13 cellular contexts compared by ENCODE assay signal in the genomic region with DNA sequence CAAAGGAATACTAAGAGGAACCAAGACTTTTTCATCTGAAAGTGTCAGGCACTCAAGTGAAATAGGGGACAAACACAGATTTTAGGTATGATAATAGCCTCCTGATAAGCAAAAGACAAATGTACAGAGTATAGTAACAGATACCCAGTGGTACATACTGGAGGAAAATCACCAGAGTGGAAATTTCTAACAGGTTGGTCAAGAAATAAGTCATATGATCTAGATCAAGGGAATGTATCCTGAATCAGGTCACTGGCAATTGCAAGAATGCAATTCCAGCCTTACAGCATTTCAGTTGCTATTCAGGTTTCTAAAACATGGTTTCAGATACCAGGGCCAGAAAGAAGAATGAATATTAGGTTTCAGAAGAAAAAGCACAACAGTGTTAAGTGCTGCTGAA.
DNase-seq lines count a peak whose midpoint lies in the region; ATAC-seq lines count a peak whose summit lies in the region.
"Had no signal": no experiment of that assay in that cellular context is flagged by ENCODE, and none has a peak within 500 bp of the region (broad histone marks: within the 10 kb centered on the region; RNA-seq: fewer than 3 reads in every experiment).

No MANE protein-coding gene starts in this region.

- no peaks in the 10 kb centered on the region for H3K27me3 ChIP-seq in adipocyte (replicated peaks; ENCODE audit: control insufficient read depth, insufficient read depth, low read length)
- no peaks in the 10 kb centered on the region for H3K27me3 ChIP-seq in trophoblast cell (ENCODE audit: insufficient read depth, low read length)

- no peaks in the 10 kb centered on the region for H3K79me2 ChIP-seq in trophoblast cell (ENCODE audit: control insufficient read depth, insufficient read depth, low read length, poor library complexity)

- ATAC-seq in GM19351 (IDR thresholded peaks at IDR 0.05; ENCODE audit: unreplicated experiment) (no peak), HG03565 (IDR thresholded peaks at IDR 0.05; ENCODE audit: unreplicated experiment) (no peak)

- no peak overlapping the region for H3K27ac ChIP-seq in trophoblast cell (ENCODE audit: low read depth, low read length)

- DNase-seq in adipocyte (ENCODE audit: low read depth), result peak; percentile 16
- DNase-seq in kidney tubule cell (ENCODE audit: low spot score), result peak; percentile 24
- DNase-seq in trophoblast cell, result peak; percentile 44 to 87
- DNase-seq in DMS79 treated with DMSO at 0.1 percent for 48 hours (lab: John Stamatoyannopoulos, UW), result no peak
- no peak for DNase-seq in NCI-H2227 treated with DMSO at 0.1 percent for 48 hours (lab: John Stamatoyannopoulos, UW)
- DNase-seq: C1 segment of cervical spinal cord; Calu3; CD4-positive, alpha-beta T cell; DMS 273 treated with DMSO at 0.1 percent for 48 hours; HCEC 1CT; HFFc6 had no signal

- no peak overlapping the region for H3K18ac ChIP-seq in trophoblast cell (ENCODE audit: low read length)

- H3K14ac ChIP-seq in trophoblast cell (ENCODE audit: low read length), result no peak overlapping the region

- no peaks in the 10 kb centered on the region for H3K79me1 ChIP-seq in trophoblast cell (ENCODE audit: low read length)

- H3K9ac ChIP-seq in adipocyte (ENCODE audit: low read length) (no peak overlapping the region), trophoblast cell (ENCODE audit: low read length) (no peak overlapping the region)

- H3K4ac ChIP-seq in trophoblast cell (ENCODE audit: low read depth, low read length), result no peak overlapping the region

- no peak overlapping the region for H4K8ac ChIP-seq in trophoblast cell (ENCODE audit: low read depth, low read length)

- H2AFZ ChIP-seq in trophoblast cell (ENCODE audit: insufficient read depth, low read length, poor library complexity), result no peak overlapping the region

- peaks cover 3% of the 10 kb centered on the region for H3K4me1 ChIP-seq in adipocyte (ENCODE audit: control insufficient read depth, insufficient read depth, low read length)
- H3K4me1 ChIP-seq in trophoblast cell (ENCODE audit: control insufficient read depth in 1 of 2, insufficient read depth in 2 of 2, low read length in 2 of 2), result no peaks in the 10 kb centered on the region

- no peak overlapping the region for H3K4me2 ChIP-seq in trophoblast cell (ENCODE audit: low read length)

- no peak overlapping the region for H3K4me3 ChIP-seq in adipocyte (ENCODE audit: low read length)
- no peak overlapping the region for H3K4me3 ChIP-seq in trophoblast cell (ENCODE audit: low read depth, low read length)

- H2BK5ac ChIP-seq in trophoblast cell (ENCODE audit: low read depth, low read length, poor library complexity), result no peak overlapping the region

- no peak overlapping the region for H4K12ac ChIP-seq in trophoblast cell (ENCODE audit: low read depth, low read length)

- no peak overlapping the region for H3K23ac ChIP-seq in trophoblast cell (ENCODE audit: low read length)

- no peak overlapping the region for H2BK120ac ChIP-seq in trophoblast cell (ENCODE audit: insufficient read depth, low read length, poor library complexity)

- no peak overlapping the region for H4K91ac ChIP-seq in trophoblast cell (ENCODE audit: low read depth, low read length)

- H2AK5ac ChIP-seq in trophoblast cell (ENCODE audit: low read length), result no peak overlapping the region

- H3K36me3 ChIP-seq in adipocyte (ENCODE audit: control insufficient read depth, insufficient read depth, low read length, severe bottlenecking), result no peaks in the 10 kb centered on the region
- H3K36me3 ChIP-seq in trophoblast cell (ENCODE audit: control insufficient read depth in 1 of 2, insufficient read depth in 2 of 2, low read length in 2 of 2), result no peaks in the 10 kb centered on the region

- H2BK12ac ChIP-seq in trophoblast cell (ENCODE audit: low read length), result no peak overlapping the region

- H3K9me3 ChIP-seq in adipocyte (ENCODE audit: control insufficient read depth, low read length) (no peaks in the 10 kb centered on the region), trophoblast cell (ENCODE audit: insufficient read depth, low read depth, low read length) (no peaks in the 10 kb centered on the region)

Comparison
In these comparisons a context has a peak if more than half of its experiments do, and no peak if none do; other contexts are left out.
1. DNase-seq: peak in adipocyte (single experiment), kidney tubule cell (single experiment) and trophoblast cell (2 of 2); none in DMS79 treated with DMSO at 0.1 percent for 48 hours (single experiment) and NCI-H2227 treated with DMSO at 0.1 percent for 48 hours (single experiment).